Comparison of ENCODE assay signal across 20 cellular contexts in the genomic region with DNA sequence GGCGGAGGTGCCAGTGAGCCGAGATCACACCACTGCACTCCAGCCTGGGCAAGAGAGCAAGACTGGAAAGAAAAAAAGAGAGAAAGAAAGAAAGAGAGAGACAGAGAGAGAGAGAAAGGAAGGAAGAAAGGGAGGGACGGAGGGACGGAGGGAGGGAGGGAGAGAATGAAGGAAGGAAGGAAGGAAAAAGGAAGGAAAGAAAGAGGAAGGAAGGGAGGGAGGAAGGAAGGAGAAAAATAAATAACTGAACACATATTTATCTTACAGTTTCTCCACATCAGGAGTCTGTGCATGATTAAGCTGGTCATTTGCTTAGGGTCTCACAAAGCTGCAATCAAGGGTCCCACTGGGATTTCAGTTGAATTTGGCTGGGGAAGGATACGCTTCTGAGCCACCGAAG.
"Had no signal": no experiment of that assay in that cellular context is flagged by ENCODE, and none has a peak within 500 bp of the region (broad histone marks: within the 10 kb centered on the region; RNA-seq: fewer than 3 reads in every experiment).

No MANE protein-coding gene starts in this region.

- H3K4me3 ChIP-seq: breast epithelium had no signal

- H3K27ac Mint-ChIP-seq: activated CD8-positive, alpha-beta T cell treated with anti-CD3 and anti-CD28 coated beads for 36 hours; activated naive CD4-positive, alpha-beta T cell treated with anti-CD3 and anti-CD28 coated beads, Interleukin-2, amount 50 U/mL, for 24 hours had no signal

- ATAC-seq: activated CD8-positive, alpha-beta T cell treated with anti-CD3 and anti-CD28 coated beads for 36 hours had no signal

- H3K9me3 Mint-ChIP-seq: activated CD8-positive, alpha-beta T cell treated with anti-CD3 and anti-CD28 coated beads for 36 hours; activated naive CD4-positive, alpha-beta T cell treated with anti-CD3 and anti-CD28 coated beads, Interleukin-2, amount 50 U/mL, for 24 hours had no signal

- H3K27ac ChIP-seq: breast epithelium, VCaP had no signal

- DNase-seq: activated CD4-positive, alpha-beta T cell treated with anti-CD3 and anti-CD28 coated beads for 4 hours; activated CD4-positive, CD25-positive, alpha-beta regulatory T cell; activated CD8-positive, alpha-beta memory T cell treated with anti-CD3 and anti-CD28 coated beads, Interleukin-2, amount 50 U/mL, for 48 hours; activated CD8-positive, alpha-beta T cell treated with anti-CD3 and anti-CD28 coated beads for 36 hours; activated naive CD4-positive, alpha-beta T cell; activated T-cell treated with anti-CD3 and anti-CD28 coated beads, Interleukin-2, amount 50 U/mL, for 1 hour; aorta; caudate nucleus; NCI-H1105; NCI-H1436; NCI-H1694 treated with DMSO at 0.1 percent for 48 hours; NCI-H2029 treated with DMSO at 0.1 percent for 48 hours; NCI-H345; NCI-H510A; NCI-H526 treated with DMSO at 0.1 percent for 48 hours; NK-92 treated with Interleukin-12 subunit alpha and Interleukin-12 subunit beta, amount 100 ng/mL, for 24 hours; SHP77 had no signal

- H3K4me3 Mint-ChIP-seq: activated CD8-positive, alpha-beta T cell treated with anti-CD3 and anti-CD28 coated beads for 36 hours; activated naive CD4-positive, alpha-beta T cell treated with anti-CD3 and anti-CD28 coated beads, Interleukin-2, amount 50 U/mL, for 24 hours had no signal

- H3K36me3 Mint-ChIP-seq: activated naive CD4-positive, alpha-beta T cell treated with anti-CD3 and anti-CD28 coated beads, Interleukin-2, amount 50 U/mL, for 24 hours had no signal

- H3K9me3 ChIP-seq: breast epithelium had no signal

- H3K36me3 ChIP-seq: breast epithelium had no signal
